Comparison of ENCODE assay signal across 1 cellular context in genomic region chr6:26045046-26045938, GRCh38.
TF ChIP-seq lines count a peak whose summit lies in the region.

No MANE protein-coding gene starts in this region.

TF ChIP-seq in GM12878, 131 proteins besides CTCF, POLR2A, EP300 and RAD21 (continued from another document and continues in another):
- TF ChIP-seq REST (IDR thresholded peaks at IDR 0.05; ENCODE audit: low read depth, low read length) (no peak), KAT2A (conservative IDR thresholded peaks at IDR 0.05; ENCODE audit: control insufficient read depth, low read depth, low read length) (no peak; the same call in 1 of the 2 replicates), MAX (IDR thresholded peaks at IDR 0.05; ENCODE audit: low read depth, low read length) (peak; percentile 56; the same call in 1 of the 2 replicates), E4F1 (IDR thresholded peaks at IDR 0.05; ENCODE audit: borderline replicate concordance, partially characterized antibody) (no peak), RUNX3 (IDR thresholded peaks at IDR 0.05; ENCODE audit: low read length) (peak; percentile 17), NRF1 (conservative IDR thresholded peaks at IDR 0.05; ENCODE audit: low read depth, low read length) (no peak), SP1 (IDR thresholded peaks at IDR 0.05; ENCODE audit: low read depth, low read length) (peak; percentile 74), GATAD2B (conservative IDR thresholded peaks at IDR 0.05; ENCODE audit: low read depth) (no peak), BHLHE40 (IDR thresholded peaks at IDR 0.05; ENCODE audit: borderline replicate concordance in 1 of 2, low read depth in 2 of 2, low read length in 1 of 2) (peak; percentile 22 to 35; a peak in 1 of 4 replicates), ZNF687 (IDR thresholded peaks at IDR 0.05) (peak; percentile 87), BRCA1 (IDR thresholded peaks at IDR 0.05; ENCODE audit: low read depth, low read length) (no peak), DPF2 (IDR thresholded peaks at IDR 0.05) (no peak), ZNF384 (IDR thresholded peaks at IDR 0.05; ENCODE audit: borderline replicate concordance, low read depth, low read length) (no peak), SUPT20H (IDR thresholded peaks at IDR 0.05; ENCODE audit: borderline replicate concordance, control insufficient read depth, low read depth, low read length) (no peak), SUZ12 (IDR thresholded peaks at IDR 0.05; ENCODE audit: unreplicated experiment) (no peak), PML (IDR thresholded peaks at IDR 0.05; ENCODE audit: low read length) (peak; percentile 99), WRNIP1 (IDR thresholded peaks at IDR 0.05; ENCODE audit: borderline replicate concordance, low read depth, low read length) (peak; percentile 82; the same call in 1 of the 2 replicates), MEF2A (IDR thresholded peaks at IDR 0.05; ENCODE audit: insufficient read depth, low read depth, low read length) (no peak), POLR2AphosphoS2 (IDR thresholded peaks at IDR 0.05; ENCODE audit: low read depth, low read length) (peak; percentile 99), MLLT1 (IDR thresholded peaks at IDR 0.05) (peak; percentile 95), SKIL (IDR thresholded peaks at IDR 0.05; ENCODE audit: low read depth, poor library complexity, severe bottlenecking) (no peak), IRF5 (IDR thresholded peaks at IDR 0.05; ENCODE audit: borderline replicate concordance) (no peak), ZNF274 (IDR thresholded peaks at IDR 0.05; ENCODE audit: insufficient read depth, insufficient read length) (no peak), EED (IDR thresholded peaks at IDR 0.05; ENCODE audit: low read depth) (peak; percentile 23; the same call in 1 of the 2 replicates), ZSCAN29 (IDR thresholded peaks at IDR 0.05) (no peak), BCL3 (IDR thresholded peaks at IDR 0.05; ENCODE audit: borderline replicate concordance, insufficient read depth, low read depth, low read length, poor library complexity, severe bottlenecking) (no peak), ZNF207 (IDR thresholded peaks at IDR 0.05; ENCODE audit: borderline replicate concordance) (no peak; the same call in 1 of the 2 replicates), ASH2L (IDR thresholded peaks at IDR 0.05; ENCODE audit: borderline replicate concordance, low read depth) (no peak), CREM (IDR thresholded peaks at IDR 0.05; ENCODE audit: low read depth) (peak; percentile 85), JUNB (IDR thresholded peaks at IDR 0.05) (no peak), TCF3 (IDR thresholded peaks at IDR 0.05; ENCODE audit: borderline replicate concordance, insufficient read depth, low read depth, low read length) (peak; percentile 95), ZBTB40 (IDR thresholded peaks at IDR 0.05; ENCODE audit: borderline replicate concordance) (no peak; the same call in 1 of the 2 replicates), TCF7 (IDR thresholded peaks at IDR 0.05; ENCODE audit: borderline replicate concordance) (no peak), KLF5 (IDR thresholded peaks at IDR 0.05; ENCODE audit: partially characterized antibody) (peak; percentile 24), JUND (IDR thresholded peaks at IDR 0.05; ENCODE audit: low read depth, low read length) (no peak)
